ENCODE assay signal across 15 cellular contexts in the genomic region with DNA sequence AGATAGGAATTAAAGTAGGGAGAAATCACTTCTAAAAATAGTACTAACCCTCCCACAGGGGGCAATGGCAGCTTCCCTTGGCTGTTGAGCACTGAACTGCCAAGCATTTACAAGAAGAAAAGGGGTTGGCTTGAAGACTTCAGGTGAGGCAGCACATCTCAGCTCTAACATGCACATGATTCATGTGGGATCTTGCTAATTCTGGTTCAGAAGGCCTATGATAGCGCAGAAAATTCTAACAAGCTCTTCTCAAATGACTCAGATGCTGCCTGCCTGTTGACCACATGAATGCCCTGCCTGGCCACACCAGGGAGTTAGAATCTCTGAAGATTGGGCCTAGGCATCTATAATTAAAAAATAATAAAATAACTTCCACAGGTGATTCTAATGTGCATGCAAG. TPM values are rescaled to one million over a fixed set of nuclear protein-coding genes. Genes with fewer than 3 reads are reported as not detected.
"Had no signal": no experiment of that assay in that cellular context is flagged by ENCODE, and none has a peak within 500 bp of the region (broad histone marks: within the 10 kb centered on the region; RNA-seq: fewer than 3 reads in every experiment).

No MANE protein-coding gene starts in this region.

- H3K27me3 Mint-ChIP-seq: activated CD4-positive, alpha-beta memory T cell treated with anti-CD3 and anti-CD28 coated beads for 36 hours had no signal

- FAIRE-seq: colon, kidney had no signal

- H3K27ac Mint-ChIP-seq: activated CD4-positive, alpha-beta memory T cell treated with anti-CD3 and anti-CD28 coated beads for 36 hours; activated T-helper 2 cell treated with anti-CD3 and anti-CD28 coated beads, Interferon-gamma antibody, Interleukin-2, Interleukin-4, amounts not matched to agents 10 μg/mL and 5 μg/mL and 100 μg/mL, durations not matched to agents 14 hours and 24 hours and 36 hours had no signal

- ATAC-seq: gastrocnemius medialis, left ventricle myocardium superior had no signal

- H3K27ac ChIP-seq: cardiac muscle cell, gastrocnemius medialis, ovary, stomach, thoracic aorta had no signal

- H3K4me3 ChIP-seq: cardiac muscle cell, gastrocnemius medialis, ovary, stomach, thoracic aorta had no signal

- H3K36me3 ChIP-seq: gastrocnemius medialis, ovary, thoracic aorta had no signal

- H3K4me1 Mint-ChIP-seq: neural crest cell had no signal

- H3K27me3 ChIP-seq: cardiac muscle cell, gastrocnemius medialis, ovary, stomach had no signal

- H3K4me3 Mint-ChIP-seq: activated CD4-positive, alpha-beta memory T cell treated with anti-CD3 and anti-CD28 coated beads for 36 hours; neural crest cell had no signal

- DNase-seq: activated CD4-positive, alpha-beta memory T cell treated with anti-CD3 and anti-CD28 coated beads for 36 hours; activated naive CD4-positive, alpha-beta T cell treated with anti-CD3 and anti-CD28 coated beads, Interleukin-2, amount 50 U/mL, for 16 hours; anterior cingulate cortex; gastrocnemius medialis; kidney; left ventricle myocardium superior; ovary; stimulated activated CD4-positive, alpha-beta T cell treated with anti-CD3 and anti-CD28 coated beads, Interleukin-4, amount 100 ng/mL, for 1 hour; stimulated activated CD8-positive, alpha-beta memory T cell treated with anti-CD3 and anti-CD28 coated beads, Interleukin-4, amount 100 ng/mL, for 48 hours; stomach had no signal

- H3K9me3 ChIP-seq: gastrocnemius medialis, ovary had no signal

- H3K4me1 ChIP-seq: gastrocnemius medialis, stomach had no signal

RNA-seq across cellular contexts. Expression of a gene that starts 22.6 kb away (rescaled TPM):
- total RNA-seq: cardiac muscle cell, neural crest cell had no signal
- polyA plus RNA-seq: cardiac muscle cell had no signal
